Comparison of ENCODE assay signal across 25 cellular contexts in the genomic region with DNA sequence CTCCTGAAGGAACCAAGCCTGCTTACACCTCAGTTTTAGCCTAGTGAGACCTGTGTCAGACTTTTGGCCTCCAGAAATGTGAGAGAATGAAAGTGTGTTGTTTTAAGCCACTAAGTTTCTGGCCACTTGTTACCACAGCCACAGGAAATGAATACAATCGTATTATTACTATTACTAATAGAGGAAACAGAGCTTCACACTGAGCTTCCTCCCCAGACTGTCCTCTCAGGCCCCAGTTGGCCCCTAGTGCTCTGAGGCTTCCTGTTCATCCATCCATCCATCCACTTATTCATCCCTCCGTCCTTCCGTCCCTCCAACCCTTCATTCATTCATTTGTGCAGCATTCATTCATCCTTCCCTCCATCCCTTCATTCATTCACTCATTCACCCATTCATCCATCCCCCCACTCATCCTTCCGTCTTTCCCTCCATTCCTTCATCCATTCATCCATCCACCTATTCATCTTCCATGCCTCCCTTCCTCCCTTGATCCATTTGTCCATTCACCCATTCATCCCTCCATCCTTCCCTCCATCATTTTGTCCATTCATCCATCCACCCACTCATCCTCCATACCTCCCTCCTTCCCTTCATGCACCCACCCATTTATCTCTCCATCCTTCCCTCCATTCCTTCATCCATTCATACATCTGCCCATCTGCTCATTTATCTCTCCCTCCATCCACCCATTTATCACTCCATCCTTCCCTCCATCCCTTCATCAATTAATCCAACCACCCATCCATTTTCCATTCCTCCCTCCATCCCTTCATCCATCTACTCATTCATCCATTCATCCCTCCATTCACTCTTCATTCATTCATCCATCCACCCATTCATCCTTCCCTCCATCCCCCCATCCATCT.
DNase-seq lines count a peak whose midpoint lies in the region; FAIRE-seq and TF ChIP-seq lines count a peak whose summit lies in the region.
"Had no signal": no experiment of that assay in that cellular context is flagged by ENCODE, and none has a peak within 500 bp of the region (broad histone marks: within the 10 kb centered on the region; RNA-seq: fewer than 3 reads in every experiment).

No MANE protein-coding gene starts in this region.

- intact Hi-C loops in endothelial cell of umbilical vein (cut with micrococcal nuclease): no loop called here

- no peak overlapping the region for H3K9ac ChIP-seq in endothelial cell of umbilical vein (replicated peaks; ENCODE audit: extremely low read depth, insufficient read depth, low read length)
- H3K9ac ChIP-seq: BLaER1 had no signal

- no peak overlapping the region for H3K27ac ChIP-seq in HEK293 (ENCODE audit: extremely low read depth, low read depth, low read length)
- no peak overlapping the region for H3K27ac ChIP-seq in endothelial cell of umbilical vein (ENCODE audit: insufficient read depth, low read depth, low read length)
- H3K27ac ChIP-seq: BLaER1 had no signal

- FAIRE-seq in HTR-8/SVneo (lab: Jason Lieb, UNC) (peak; percentile 81), endothelial cell of umbilical vein (lab: Jason Lieb, UNC) (peak; percentile 78), GM12891 (lab: Jason Lieb, UNC) (no peak)
- FAIRE-seq: A204.1, G401.6, GM12892, GM18507 had no signal

- H4K20me1 ChIP-seq in endothelial cell of umbilical vein (replicated peaks; ENCODE audit: control insufficient read depth, extremely low read depth, insufficient read depth, low read length): no peaks in the 10 kb centered on the region
- H4K20me1 ChIP-seq: BLaER1 had no signal

- dilution Hi-C loops in endothelial cell of umbilical vein (cut with MboI; ENCODE audit: extremely low pct_ligation_motif_present, low sequenced_read_pairs): no loop called here

- no peak overlapping the region for H3K4me2 ChIP-seq in endothelial cell of umbilical vein (ENCODE audit: insufficient read depth, low read length)
- H3K4me2 ChIP-seq: BLaER1 had no signal

- no peaks in the 10 kb centered on the region for H3K27me3 ChIP-seq in endothelial cell of umbilical vein (ENCODE audit: control insufficient read depth in 2 of 2, insufficient read depth in 2 of 2, low read length in 2 of 2)
- H3K27me3 ChIP-seq: BLaER1 had no signal

- no peaks in the 10 kb centered on the region for H3K9me1 ChIP-seq in endothelial cell of umbilical vein (replicated peaks; ENCODE audit: control insufficient read depth, extremely low read depth, insufficient read depth, low read length)

- no TSS peak for BruUV-seq in endothelial cell of umbilical vein (replicated peaks; lab: Mats Ljungman, UMichigan)

- H3K4me3 ChIP-seq in HEK293 (ENCODE audit: low read depth, low read length) (no peak overlapping the region), endothelial cell of umbilical vein (replicated peaks in 1 of 3; ENCODE audit: insufficient read depth in 1 of 3, low read depth in 1 of 3, low read length in 3 of 3) (no peak overlapping the region)
- H3K4me3 ChIP-seq: BLaER1 had no signal

- peak; percentile 34 for TF ChIP-seq POLR2A in endothelial cell of umbilical vein (IDR thresholded peaks at IDR 0.05; ENCODE audit: low read depth, low read length)
- TF ChIP-seq POLR2A in GM12891 (IDR thresholded peaks at IDR 0.05; ENCODE audit: low read depth, low read length): no peak

- no peaks in the 10 kb centered on the region for H3K9me3 ChIP-seq in HEK293 (ENCODE audit: control insufficient read depth, insufficient read depth, low read depth, low read length)
- H3K9me3 ChIP-seq in endothelial cell of umbilical vein (replicated peaks; ENCODE audit: control insufficient read depth, insufficient read depth, low read length): no peaks in the 10 kb centered on the region
- H3K9me3 ChIP-seq: BE2C had no signal

- H3K36me3 ChIP-seq in HEK293 (ENCODE audit: control insufficient read depth in 2 of 2, insufficient read depth in 1 of 2, low read length in 2 of 2): no peaks in the 10 kb centered on the region
- H3K36me3 ChIP-seq in endothelial cell of umbilical vein (ENCODE audit: control insufficient read depth in 2 of 2, extremely low read depth in 1 of 2, insufficient read depth in 2 of 2, low read length in 2 of 2): no peaks in the 10 kb centered on the region
- H3K36me3 ChIP-seq: BE2C, BLaER1 had no signal

- CTCF ChIA-PET in HEK293 (lab: Yijun Ruan, JAX) (no interaction called here), endothelial cell of umbilical vein (lab: Charles Lee) (interaction anchor here (1.1 kb wide), 1 partner anchor 389 kb away, joined by 3 read pairs; no protein-coding TSS in a partner anchor)

- TF ChIP-seq CTCF in HEK293 (tag by site-specific recombination; IDR thresholded peaks at IDR 0.05) (no peak), endothelial cell of umbilical vein (IDR thresholded peaks at IDR 0.05; ENCODE audit: extremely low read depth in 1 of 2, insufficient read depth in 1 of 2, low read depth in 1 of 2, low read length in 2 of 2) (no peak)

- POLR2A ChIA-PET in HEK293 (lab: Yijun Ruan, JAX) (interaction anchor here (0.6 kb wide), 1 partner anchor 9 kb away, joined by 3 read pairs; no protein-coding TSS in a partner anchor), endothelial cell of umbilical vein (lab: Charles Lee) (no interaction called here)

- DNase-seq in HTR-8/SVneo (ENCODE audit: insufficient read length, low spot score) (no peak), dermis blood vessel endothelial cell (peak; percentile 34), endothelial cell of umbilical vein (ENCODE audit: low read depth, low spot score) (peak; percentile 23), GM12891 (ENCODE audit: insufficient read length, low spot score) (no peak), germinal center (ENCODE audit: low spot score) (no peak), NCI-H69 (lab: John Stamatoyannopoulos, UW) (no peak), DMS153 treated with DMSO at 0.1 percent for 48 hours (lab: John Stamatoyannopoulos, UW; ENCODE audit: unreplicated experiment) (no peak)
- DNase-seq: 8988T; ACHN; BE2C; C1 segment of cervical spinal cord; CD4-positive, alpha-beta memory T cell; CD4-positive, CD25-positive, alpha-beta regulatory T cell; CD8-positive, alpha-beta memory T cell; COR-L47; DMS 273 treated with DMSO at 0.1 percent for 48 hours; DMS153; DMS79 treated with DMSO at 0.1 percent for 48 hours; GF-D8 had no signal

- no peak overlapping the region for H2AFZ ChIP-seq in endothelial cell of umbilical vein (ENCODE audit: low read depth, low read length)

- H3K4me1 ChIP-seq in HEK293 (ENCODE audit: control insufficient read depth, insufficient read depth, low read length): no peaks in the 10 kb centered on the region
- peaks cover 40% of the 10 kb centered on the region for H3K4me1 ChIP-seq in endothelial cell of umbilical vein (ENCODE audit: control insufficient read depth, extremely low read depth, insufficient read depth, low read length)
- H3K4me1 ChIP-seq: BE2C had no signal

- H3K79me2 ChIP-seq in endothelial cell of umbilical vein (ENCODE audit: control insufficient read depth, insufficient read depth, low read length): no peaks in the 10 kb centered on the region

TF ChIP-seq in HEK293, 187 proteins besides CTCF, POLR2A, EP300 and RAD21 (continues in another document):
- peak; percentile 97 for TF ChIP-seq ZNF366 (tag by site-specific recombination; conservative IDR thresholded peaks at IDR 0.05)
- no peak for TF ChIP-seq ZNF394 (tag by site-specific recombination; IDR thresholded peaks at IDR 0.05; ENCODE audit: borderline replicate concordance)

TF ChIP-seq in endothelial cell of umbilical vein, 7 proteins besides CTCF, POLR2A, EP300 and RAD21:
- peak; percentile 6 for TF ChIP-seq JUN (IDR thresholded peaks at IDR 0.05; ENCODE audit: borderline replicate concordance, insufficient read depth, insufficient read length, low read depth)
- peak; percentile 71 for TF ChIP-seq FOS (IDR thresholded peaks at IDR 0.05; ENCODE audit: borderline replicate concordance, insufficient read depth, low read length)
- no peak for TF ChIP-seq EZH2 (IDR thresholded peaks at IDR 0.05; ENCODE audit: borderline replicate concordance, low read depth, low read length, severe bottlenecking)
- TF ChIP-seq, protein P1, sequence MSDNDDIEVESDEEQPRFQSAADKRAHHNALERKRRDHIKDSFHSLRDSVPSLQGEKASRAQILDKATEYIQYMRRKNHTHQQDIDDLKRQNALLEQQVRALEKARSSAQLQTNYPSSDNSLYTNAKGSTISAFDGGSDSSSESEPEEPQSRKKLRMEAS (IDR thresholded peaks at IDR 0.05; ENCODE audit: insufficient read depth, insufficient read length): no peak
- TF ChIP-seq GATA2 (IDR thresholded peaks at IDR 0.05; ENCODE audit: insufficient read depth, insufficient read length, low read depth, low read length): peak; percentile 22
- TF ChIP-seq MYC (IDR thresholded peaks at IDR 0.05; ENCODE audit: low read depth, low read length): no peak
- peak; percentile 67 for TF ChIP-seq POLR2AphosphoS5 (IDR thresholded peaks at IDR 0.05; ENCODE audit: insufficient read depth, low read depth, low read length)

TF ChIP-seq in GM12891, 5 proteins besides CTCF, POLR2A, EP300 and RAD21:
- TF ChIP-seq POLR2AphosphoS5 (IDR thresholded peaks at IDR 0.05; ENCODE audit: low read depth, low read length) (no peak), TAF1 (IDR thresholded peaks at IDR 0.05; ENCODE audit: low read depth, low read length) (no peak), SPI1 (IDR thresholded peaks at IDR 0.05; ENCODE audit: low read depth, low read length) (no peak), POU2F2 (IDR thresholded peaks at IDR 0.05; ENCODE audit: low read depth, low read length) (no peak), PAX5 (IDR thresholded peaks at IDR 0.05; ENCODE audit: insufficient read depth, low read length, severe bottlenecking) (no peak)

Comparison
In these comparisons a context has a peak if more than half of its experiments do, and no peak if none do; other contexts are left out.
1. DNase-seq: peak in dermis blood vessel endothelial cell (single experiment) and endothelial cell of umbilical vein (single experiment); none in HTR-8/SVneo (single experiment), GM12891 (single experiment), germinal center (single experiment), NCI-H69 (single experiment) and DMS153 treated with DMSO at 0.1 percent for 48 hours (single experiment).